In the genomic region with DNA sequence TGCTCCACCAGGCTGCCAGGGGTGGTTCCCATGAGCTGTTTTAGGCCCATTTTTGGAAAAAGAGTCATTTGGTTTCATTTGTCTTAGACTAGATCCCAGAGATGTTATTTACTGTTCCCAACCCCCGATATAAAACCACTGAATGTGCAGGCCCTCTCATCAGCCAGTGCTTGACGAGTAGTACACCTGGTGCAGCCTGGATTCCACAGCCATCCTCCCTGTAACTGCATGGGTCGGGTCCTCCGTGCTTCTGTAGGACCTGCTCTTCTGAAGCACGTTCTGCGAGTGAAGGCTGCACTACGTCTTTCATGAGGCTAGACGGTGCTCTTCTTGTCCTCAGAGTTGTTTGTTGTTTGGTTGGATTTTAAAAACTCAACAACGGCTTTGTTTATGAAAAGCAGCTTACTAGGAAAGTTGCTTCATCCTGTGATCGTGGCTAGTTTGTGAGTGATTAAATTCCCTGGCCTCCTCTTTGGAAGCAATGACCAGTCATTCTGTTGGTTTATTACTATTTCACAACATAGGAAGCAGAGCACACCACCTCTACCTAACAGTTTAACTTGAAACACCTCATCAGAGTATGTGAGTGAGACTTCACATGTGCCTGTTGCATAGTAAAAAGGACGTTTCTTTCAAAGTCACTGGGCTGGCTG, we compare ENCODE assay signal across 10 cellular contexts.
DNase-seq lines count a peak whose midpoint lies in the region; ATAC-seq, FAIRE-seq and TF ChIP-seq lines count a peak whose summit lies in the region.
"Had no signal": no experiment of that assay in that cellular context is flagged by ENCODE, and none has a peak within 500 bp of the region (broad histone marks: within the 10 kb centered on the region; RNA-seq: fewer than 3 reads in every experiment).

No MANE protein-coding gene starts in this region.

- H3K4me3 ChIP-seq in kidney (ENCODE audit: low read length in 2 of 2) (no peak overlapping the region), uterus (no peak overlapping the region)

- peaks cover 5 to 16% of the 10 kb centered on the region in 2 donors for H3K4me1 ChIP-seq in kidney (ENCODE audit: control insufficient read depth in 1 of 2, insufficient read depth in 1 of 2, low read depth in 1 of 2, low read length in 2 of 2)
- peaks cover 7 to 10% of the 10 kb centered on the region in 2 donors for H3K4me1 ChIP-seq in uterus

- peak overlapping the region; percentile 53 for H3K4me3 Mint-ChIP-seq in activated naive CD4-positive, alpha-beta T cell treated with anti-CD3 and anti-CD28 coated beads, Interleukin-2, amount 10 ng/mL, durations not matched to agents 7 days and 5 days
- peak overlapping the region; percentile 85 for H3K4me3 Mint-ChIP-seq in T-helper 17 cell

- H3K9ac ChIP-seq in kidney (ENCODE audit: low read length in 2 of 2) = no peak overlapping the region

- peak overlapping the region; percentile 8 to 41 for H3K27ac ChIP-seq in kidney (ENCODE audit: low read depth in 2 of 2, low read length in 2 of 2)
- H3K27ac ChIP-seq in uterus = peak overlapping the region; percentile 80 to 97

- no peaks in the 10 kb centered on the region for H3K27me3 ChIP-seq in uterus

- peak; percentile 38 for DNase-seq in activated naive CD4-positive, alpha-beta T cell treated with anti-CD3 and anti-CD28 coated beads, Interleukin-2, amount 10 ng/mL, durations not matched to agents 7 days and 5 days
- DNase-seq in activated naive CD4-positive, alpha-beta T cell treated with Interleukin-2 at 50 U/mL for 16 hours = no peak
- no peak for DNase-seq in T-helper 17 cell
- no peak for DNase-seq in kidney
- DNase-seq in uterus = peak in 1 of 2 donors; percentile 69
- DNase-seq in DMS114 treated with DMSO at 0.1 percent for 48 hours (lab: John Stamatoyannopoulos, UW; ENCODE audit: unreplicated experiment) = no peak
- DNase-seq in RKO (ENCODE audit: low spot score) = no peak
- DNase-seq in activated CD8-positive, alpha-beta memory T cell treated with anti-CD3 and anti-CD28 coated beads, Interleukin-2, amount 50 U/mL, for 4 hours = no peak
- DNase-seq: midbrain, NCI-H524 treated with DMSO at 0.1 percent for 48 hours had no signal

- peaks cover 7% of the 10 kb centered on the region for H3K36me3 Mint-ChIP-seq in activated naive CD4-positive, alpha-beta T cell treated with anti-CD3 and anti-CD28 coated beads, Interleukin-2, amount 10 ng/mL, durations not matched to agents 7 days and 5 days
- peaks cover 2% of the 10 kb centered on the region for H3K36me3 Mint-ChIP-seq in T-helper 17 cell (ENCODE audit: low read depth)

- H3K36me3 ChIP-seq in kidney (ENCODE audit: control insufficient read depth in 1 of 2, insufficient read depth in 2 of 2, low read length in 2 of 2) (no peaks in the 10 kb centered on the region), uterus (no peaks in the 10 kb centered on the region)

- peak overlapping the region; percentile 91 for H3K27ac Mint-ChIP-seq in activated naive CD4-positive, alpha-beta T cell treated with anti-CD3 and anti-CD28 coated beads, Interleukin-2, amount 10 ng/mL, durations not matched to agents 7 days and 5 days
- peak overlapping the region; percentile 94 for H3K27ac Mint-ChIP-seq in T-helper 17 cell

- H3K9me3 ChIP-seq in T-helper 17 cell (ENCODE audit: control insufficient read depth, low read length, poor library complexity, severe bottlenecking) = no peaks in the 10 kb centered on the region
- H3K9me3 ChIP-seq in kidney (ENCODE audit: control insufficient read depth in 1 of 2, low read length in 2 of 2) = peaks cover 0 to 2% of the 10 kb centered on the region in 2 donors
- no peaks in the 10 kb centered on the region for H3K9me3 ChIP-seq in uterus

- intact Hi-C loops in kidney (cut with DNase I) (no loop called here), uterus (cut with DNase I; ENCODE audit: low total_unique reads) (loop anchor here (10.0 kb wide), 1 partner anchor 47 kb away; no protein-coding TSS in a partner anchor)

- no peak for ATAC-seq in T-helper 17 cell

- TF ChIP-seq POLR2A in uterus (IDR thresholded peaks at IDR 0.05) = peak in 1 of 2 donors; percentile 33

- peaks cover 3% of the 10 kb centered on the region for H3K27me3 Mint-ChIP-seq in activated naive CD4-positive, alpha-beta T cell treated with anti-CD3 and anti-CD28 coated beads, Interleukin-2, amount 10 ng/mL, durations not matched to agents 7 days and 5 days
- H3K27me3 Mint-ChIP-seq in T-helper 17 cell = no peaks in the 10 kb centered on the region

- CTCF ChIA-PET in activated naive CD4-positive, alpha-beta T cell treated with anti-CD3 and anti-CD28 coated beads, Interleukin-2, amount 10 ng/mL, durations not matched to agents 7 days and 5 days (lab: Charles Lee) = interaction anchor here (1.8 kb wide), 1 partner anchor 17 kb away, joined by 10 read pairs; no protein-coding TSS in a partner anchor

- no peak for FAIRE-seq in kidney (lab: Jason Lieb, UNC)

- H3K4me1 Mint-ChIP-seq in activated naive CD4-positive, alpha-beta T cell treated with anti-CD3 and anti-CD28 coated beads, Interleukin-2, amount 10 ng/mL, durations not matched to agents 7 days and 5 days = peaks cover 47% of the 10 kb centered on the region
- H3K4me1 Mint-ChIP-seq in T-helper 17 cell = peaks cover 46% of the 10 kb centered on the region

- no peaks in the 10 kb centered on the region for H3K9me3 Mint-ChIP-seq in activated naive CD4-positive, alpha-beta T cell treated with anti-CD3 and anti-CD28 coated beads, Interleukin-2, amount 10 ng/mL, durations not matched to agents 7 days and 5 days

- TF ChIP-seq CTCF in kidney (IDR thresholded peaks at IDR 0.05; ENCODE audit: borderline replicate concordance, extremely low read depth, insufficient read depth) (no peak), uterus (IDR thresholded peaks at IDR 0.05) (no peak)
